ENCODE assay signal across 11 cellular contexts in the genomic region with DNA sequence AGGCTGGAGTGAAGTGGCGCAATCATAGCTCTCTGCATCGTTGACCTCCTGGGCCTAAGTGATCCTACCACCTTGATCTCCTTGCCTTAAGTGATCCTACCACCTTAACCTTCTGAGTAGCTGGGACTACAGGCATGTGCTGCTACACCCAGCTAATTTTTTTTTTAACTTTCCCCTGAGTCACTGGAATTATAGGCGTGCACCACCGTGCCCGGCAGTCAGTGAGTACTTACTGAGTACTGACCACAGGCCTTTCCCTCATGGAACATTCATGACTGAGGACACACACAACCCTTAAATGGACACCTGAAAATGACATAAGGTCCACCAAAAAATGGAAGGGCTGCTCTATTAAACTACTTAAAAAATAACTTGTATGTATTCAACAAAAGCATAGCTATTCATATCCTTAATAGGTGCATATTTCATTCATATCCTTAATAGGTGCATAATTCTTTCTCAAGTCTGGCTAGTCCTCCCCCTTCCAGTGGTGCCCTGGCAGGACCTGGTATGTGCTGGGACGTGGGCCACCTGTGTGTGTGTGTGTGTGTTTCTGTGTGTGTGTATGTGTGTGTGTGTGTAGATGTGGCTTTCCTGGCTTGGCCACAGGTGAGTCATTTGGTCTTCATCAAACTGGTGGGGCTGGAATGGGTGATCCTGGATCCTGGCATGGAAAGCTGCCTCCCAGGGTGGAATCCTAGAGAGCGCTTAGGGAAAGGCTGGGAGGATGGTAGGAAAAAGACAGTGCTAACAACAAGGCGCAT. TPM values are rescaled to one million over a fixed set of nuclear protein-coding genes. Genes with fewer than 3 reads are reported as not detected.
A peak's percentile ranks its signal among the peaks of the same experiment; 100 is the strongest.
DNase-seq lines count a peak whose midpoint lies in the region; ATAC-seq and TF ChIP-seq lines count a peak whose summit lies in the region.
"Had no signal": no experiment of that assay in that cellular context is flagged by ENCODE, and none has a peak within 500 bp of the region (broad histone marks: within the 10 kb centered on the region; RNA-seq: fewer than 3 reads in every experiment).

No MANE protein-coding gene starts in this region.

- H3K27me3 Mint-ChIP-seq in CD8-positive, alpha-beta memory T cell: peaks cover 12 to 18% of the 10 kb centered on the region in 2 donors
- peaks cover 7% of the 10 kb centered on the region for H3K27me3 Mint-ChIP-seq in activated CD8-positive, alpha-beta T cell treated with anti-CD3 and anti-CD28 coated beads for 36 hours

- 0 out of 2 replicates have a peak overlapping the region, but pooled peaks have one; percentile 84 for H2AFZ ChIP-seq in SK-N-SH (ENCODE audit: low read depth)
- H2AFZ ChIP-seq: parathyroid adenoma had no signal

- H3K9ac ChIP-seq in SK-N-SH (peak overlapping the region; percentile 31; the same call in 1 of the 2 replicates), skeletal muscle tissue (ENCODE audit: low read depth in 1 of 3, low read length in 3 of 3) (no peak overlapping the region)
- H3K9ac ChIP-seq: parathyroid adenoma had no signal

- no peak overlapping the region for H3K27ac Mint-ChIP-seq in CD8-positive, alpha-beta memory T cell
- no peak overlapping the region for H3K27ac Mint-ChIP-seq in activated CD8-positive, alpha-beta T cell treated with anti-CD3 and anti-CD28 coated beads for 36 hours

- POLR2A ChIA-PET in SK-N-SH (lab: Yijun Ruan, JAX): no interaction called here
- POLR2A ChIA-PET in CD8-positive, alpha-beta memory T cell (lab: Charles Lee): no interaction called here
- POLR2A ChIA-PET in activated CD8-positive, alpha-beta T cell treated with anti-CD3 and anti-CD28 coated beads for 36 hours (lab: Charles Lee): interaction anchor here (0.6 kb wide), 1 partner anchor 600 kb away, joined by 3 read pairs; no protein-coding TSS in a partner anchor

- no peaks in the 10 kb centered on the region for H3K4me1 Mint-ChIP-seq in CD8-positive, alpha-beta memory T cell
- no peaks in the 10 kb centered on the region for H3K4me1 Mint-ChIP-seq in activated CD8-positive, alpha-beta T cell treated with anti-CD3 and anti-CD28 coated beads for 36 hours (ENCODE audit: low read depth)

- no peaks in the 10 kb centered on the region for H3K9me2 ChIP-seq in SK-N-SH

- no peaks in the 10 kb centered on the region for H3K36me3 ChIP-seq in SK-N-SH (replicated peaks in 1 of 2; ENCODE audit: control insufficient read depth in 1 of 2, insufficient read depth in 2 of 2, low read length in 1 of 2)
- no peaks in the 10 kb centered on the region for H3K36me3 ChIP-seq in skeletal muscle tissue (ENCODE audit: control insufficient read depth in 3 of 3, insufficient read depth in 3 of 3, low read length in 3 of 3)
- no peaks in the 10 kb centered on the region for H3K36me3 ChIP-seq in CD8-positive, alpha-beta memory T cell (ENCODE audit: insufficient read depth, low read length)
- H3K36me3 ChIP-seq: colonic mucosa had no signal

- H3K4me1 ChIP-seq in SK-N-SH (ENCODE audit: control insufficient read depth in 1 of 2, insufficient read depth in 2 of 2, low read depth in 1 of 2, low read length in 1 of 2) (peaks cover 0 to 20% of the 10 kb centered on the region in 2 experiments; a peak in 2 of 4 replicates), skeletal muscle tissue (ENCODE audit: control insufficient read depth in 3 of 3, insufficient read depth in 3 of 3, low read length in 3 of 3) (peaks cover 5 to 20% (median 15%) of the 10 kb centered on the region in 3 donors)
- no peaks in the 10 kb centered on the region for H3K4me1 ChIP-seq in CD8-positive, alpha-beta memory T cell (ENCODE audit: insufficient read depth, low read length)
- H3K4me1 ChIP-seq: colonic mucosa, parathyroid adenoma had no signal

- H3K9me3 ChIP-seq in SK-N-SH (no peaks in the 10 kb centered on the region), skeletal muscle tissue (ENCODE audit: control insufficient read depth in 3 of 3, low read length in 3 of 3) (no peaks in the 10 kb centered on the region)
- H3K9me3 ChIP-seq in CD8-positive, alpha-beta memory T cell (ENCODE audit: low read length): no peaks in the 10 kb centered on the region
- H3K9me3 ChIP-seq: colonic mucosa had no signal

- no peak overlapping the region for H3K4me3 Mint-ChIP-seq in CD8-positive, alpha-beta memory T cell
- H3K4me3 Mint-ChIP-seq in activated CD8-positive, alpha-beta T cell treated with anti-CD3 and anti-CD28 coated beads for 36 hours: no peak overlapping the region

- H4K20me1 ChIP-seq in SK-N-SH (ENCODE audit: insufficient read depth): no peaks in the 10 kb centered on the region

- DNase-seq in ELR (ENCODE audit: low read depth) (peak; percentile 92), SK-N-SH (no peak), fibroblast of mammary gland (ENCODE audit: low read depth) (peak; percentile 89), NCI-H1092 (lab: John Stamatoyannopoulos, UW) (no peak), HK-2 (ENCODE audit: unreplicated experiment) (no peak)
- DNase-seq in CD8-positive, alpha-beta memory T cell: no peak
- no peak for DNase-seq in activated CD8-positive, alpha-beta T cell treated with anti-CD3 and anti-CD28 coated beads for 36 hours

- no peak overlapping the region for H3K4me3 ChIP-seq in SK-N-SH (ENCODE audit: low read depth in 2 of 2, low read length in 1 of 2)
- peak overlapping the region; percentile 14 for H3K4me3 ChIP-seq in fibroblast of mammary gland (ENCODE audit: control insufficient read depth, low read depth, low read length)
- H3K4me3 ChIP-seq in skeletal muscle tissue (ENCODE audit: low read length in 3 of 3): peak overlapping the region in 1 of 3 donors; percentile 1
- no peak overlapping the region for H3K4me3 ChIP-seq in CD8-positive, alpha-beta memory T cell (ENCODE audit: low read length)
- H3K4me3 ChIP-seq: colonic mucosa had no signal

- TF ChIP-seq CTCF in SK-N-SH (IDR thresholded peaks at IDR 0.05): no peak
- no peak for TF ChIP-seq CTCF in fibroblast of mammary gland (conservative IDR thresholded peaks at IDR 0.05; ENCODE audit: control insufficient read depth, insufficient read depth, low read depth, low read length)
- TF ChIP-seq CTCF in activated CD8-positive, alpha-beta T cell treated with anti-CD3 and anti-CD28 coated beads for 36 hours (IDR thresholded peaks at IDR 0.05): no peak

- ATAC-seq in activated CD8-positive, alpha-beta T cell treated with anti-CD3 and anti-CD28 coated beads for 36 hours: no peak

- H3F3A ChIP-seq in SK-N-SH (replicated peaks; ENCODE audit: insufficient read depth): peaks cover 34% of the 10 kb centered on the region

- no peaks in the 10 kb centered on the region for H3K79me2 ChIP-seq in SK-N-SH (ENCODE audit: insufficient read depth)
- H3K79me2 ChIP-seq: parathyroid adenoma had no signal

- H3K27me3 ChIP-seq in SK-N-SH (ENCODE audit: insufficient read depth) (no peaks in the 10 kb centered on the region), skeletal muscle tissue (ENCODE audit: control insufficient read depth in 3 of 3, insufficient read depth in 3 of 3, low read length in 3 of 3) (no peaks in the 10 kb centered on the region)
- no peaks in the 10 kb centered on the region for H3K27me3 ChIP-seq in CD8-positive, alpha-beta memory T cell (ENCODE audit: insufficient read depth, low read length, poor library complexity, severe bottlenecking)
- H3K27me3 ChIP-seq: colonic mucosa had no signal

- no peak for TF ChIP-seq EP300 in SK-N-SH (IDR thresholded peaks at IDR 0.05; ENCODE audit: borderline replicate concordance in 1 of 2, low read depth in 1 of 2, low read length in 1 of 2)

- H3K9me3 Mint-ChIP-seq in CD8-positive, alpha-beta memory T cell: no peaks in the 10 kb centered on the region
- no peaks in the 10 kb centered on the region for H3K9me3 Mint-ChIP-seq in activated CD8-positive, alpha-beta T cell treated with anti-CD3 and anti-CD28 coated beads for 36 hours

- CTCF ChIA-PET in SK-N-SH (lab: Yijun Ruan, JAX): interaction anchor here (1.1 to 2.1 kb wide), 2 partner anchors 30 to 34 kb away, joined by 4 to 7 read pairs; no protein-coding TSS in a partner anchor
- CTCF ChIA-PET in CD8-positive, alpha-beta memory T cell (lab: Charles Lee): no interaction called here
- CTCF ChIA-PET in activated CD8-positive, alpha-beta T cell treated with anti-CD3 and anti-CD28 coated beads for 36 hours (lab: Charles Lee): interaction anchor here (1.5 kb wide), 1 partner anchor 471 kb away, joined by 3 read pairs; no protein-coding TSS in a partner anchor

- H3K36me3 Mint-ChIP-seq in CD8-positive, alpha-beta memory T cell: no peaks in the 10 kb centered on the region
- no peaks in the 10 kb centered on the region for H3K36me3 Mint-ChIP-seq in activated CD8-positive, alpha-beta T cell treated with anti-CD3 and anti-CD28 coated beads for 36 hours (ENCODE audit: low read depth)

- peak overlapping the region in 1 of 2 experiments; percentile 85; a peak in 2 of 4 replicates for H3K27ac ChIP-seq in SK-N-SH (ENCODE audit: low read depth in 2 of 2, low read length in 1 of 2)
- H3K27ac ChIP-seq in skeletal muscle tissue (ENCODE audit: low read depth, low read length): peak overlapping the region; percentile 67
- no peak overlapping the region for H3K27ac ChIP-seq in CD8-positive, alpha-beta memory T cell (ENCODE audit: low read depth, low read length)
- H3K27ac ChIP-seq: colonic mucosa, parathyroid adenoma had no signal

- peak overlapping the region; percentile 37; the same call in 1 of the 2 replicates for H3K4me2 ChIP-seq in SK-N-SH

- intact Hi-C loops in activated CD8-positive, alpha-beta T cell treated with anti-CD3 and anti-CD28 coated beads for 36 hours (cut with micrococcal nuclease): no loop called here

- WGBS in SK-N-SH (ENCODE audit: low lambda C conversion rate): 75% methylated on average over 8 of the region's 8 CpGs

- no peak for TF ChIP-seq RAD21 in SK-N-SH (IDR thresholded peaks at IDR 0.05; ENCODE audit: low read length)

TF ChIP-seq in SK-N-SH, 30 proteins besides CTCF, POLR2A, EP300 and RAD21:
- TF ChIP-seq FOSL2 (IDR thresholded peaks at IDR 0.05; ENCODE audit: borderline replicate concordance, low read depth) (peak; percentile 12; the same call in 1 of the 2 replicates), ELF1 (IDR thresholded peaks at IDR 0.05) (no peak), NFIC (IDR thresholded peaks at IDR 0.05; ENCODE audit: borderline replicate concordance) (peak; percentile 8; the same call in 1 of the 2 replicates)
TF ChIP-seq in SK-N-SH: peak in this region for 2.

RNA-seq across cellular contexts. Expression of a gene that starts 3.5 kb away (rescaled TPM):
- 0.08 and 0.10 TPM in 2 replicates for polyA plus RNA-seq in SK-N-SH (2012; rRNA removed)
- 0.04 and 0.09 TPM in 2 replicates for polyA plus RNA-seq in SK-N-SH (2012; cell fraction: cytosol; rRNA removed)
- 0.08 and 0.12 TPM in 2 replicates for polyA plus RNA-seq in SK-N-SH (2012; cell fraction: nucleus; rRNA removed)
- 0.52 TPM for total RNA-seq in skeletal muscle tissue
- not detected for total RNA-seq in CD8-positive, alpha-beta memory T cell
- not detected for polyA plus RNA-seq in CD8-positive, alpha-beta memory T cell
- not detected for total RNA-seq in activated CD8-positive, alpha-beta T cell treated with anti-CD3 and anti-CD28 coated beads for 36 hours

RNA-seq across cellular contexts. Expression of a gene that starts 17.1 kb away (rescaled TPM):
- polyA plus RNA-seq in SK-N-SH (2012; rRNA removed): 0.23 and 0.30 TPM in 2 replicates
- 0.12 and 0.28 TPM in 2 replicates for polyA plus RNA-seq in SK-N-SH (2012; cell fraction: cytosol; rRNA removed)
- 0.26 TPM in 2 replicates for polyA plus RNA-seq in SK-N-SH (2012; cell fraction: nucleus; rRNA removed)
- not detected for total RNA-seq in skeletal muscle tissue
- not detected for total RNA-seq in CD8-positive, alpha-beta memory T cell
- polyA plus RNA-seq in CD8-positive, alpha-beta memory T cell: not detected
- not detected for total RNA-seq in activated CD8-positive, alpha-beta T cell treated with anti-CD3 and anti-CD28 coated beads for 36 hours
- total RNA-seq: colonic mucosa, kidney had no signal

Comparison
In these comparisons a context has a peak if more than half of its experiments do, and no peak if none do; other contexts are left out.
1. DNase-seq: peak in ELR (single experiment) and fibroblast of mammary gland (single experiment); none in SK-N-SH (single experiment), CD8-positive, alpha-beta memory T cell (0 of 5), activated CD8-positive, alpha-beta T cell treated with anti-CD3 and anti-CD28 coated beads for 36 hours (single experiment), NCI-H1092 (single experiment) and HK-2 (single experiment).